Comparison of ENCODE assay signal across 28 cellular contexts in genomic region chr10:106487726-106488125, GRCh38.
"Had no signal": no experiment of that assay in that cellular context is flagged by ENCODE, and none has a peak within 500 bp of the region (broad histone marks: within the 10 kb centered on the region; RNA-seq: fewer than 3 reads in every experiment).

No MANE protein-coding gene starts in this region.

- H3K4me1 ChIP-seq: stomach, suprapubic skin, testis, thyroid gland, tibial artery, tibial nerve, transverse colon, upper lobe of left lung, upper lobe of right lung, uterus, vagina had no signal

- H3K36me3 Mint-ChIP-seq: stimulated activated effector memory CD8-positive, alpha-beta T cell treated with anti-CD3 and anti-CD28 coated beads, Interleukin-12 subunit alpha, Interleukin-12 subunit beta, amount 100 ng/mL, for 72 hours; stimulated activated memory B cell treated with anti-CD40 and anti-IgM and Interleukin-4, amounts not matched to agents 10 μg/mL and 1 μg/mL and 100 μg/mL, for 72 hours; stimulated activated naive B cell treated with anti-CD40 and anti-IgM and Interleukin-4, amounts not matched to agents 10 μg/mL and 1 μg/mL and 100 μg/mL, for 72 hours; type B pancreatic cell had no signal

- H3K4me1 Mint-ChIP-seq: stimulated activated effector memory CD8-positive, alpha-beta T cell treated with anti-CD3 and anti-CD28 coated beads, Interleukin-12 subunit alpha, Interleukin-12 subunit beta, amount 100 ng/mL, for 72 hours; stimulated activated memory B cell treated with anti-CD40 and anti-IgM and Interleukin-4, amounts not matched to agents 10 μg/mL and 1 μg/mL and 100 μg/mL, for 72 hours; stimulated activated naive B cell treated with anti-CD40 and anti-IgM and Interleukin-4, amounts not matched to agents 10 μg/mL and 1 μg/mL and 100 μg/mL, for 72 hours; stimulated activated naive CD8-positive, alpha-beta T cell treated with anti-CD3 and anti-CD28 coated beads, Interleukin-15, amount 100 ng/mL, for 72 hours had no signal

- ATAC-seq: stimulated activated effector memory CD8-positive, alpha-beta T cell treated with anti-CD3 and anti-CD28 coated beads, Interleukin-12 subunit alpha, Interleukin-12 subunit beta, amount 100 ng/mL, for 72 hours; stimulated activated memory B cell treated with anti-CD40 and anti-IgM and Interleukin-4, amounts not matched to agents 10 μg/mL and 1 μg/mL and 100 μg/mL, for 72 hours; stimulated activated naive B cell treated with anti-CD40 and anti-IgM and Interleukin-4, amounts not matched to agents 10 μg/mL and 1 μg/mL and 100 μg/mL, for 72 hours; stimulated activated naive CD8-positive, alpha-beta T cell treated with anti-CD3 and anti-CD28 coated beads, Interleukin-15, amount 100 ng/mL, for 72 hours; stimulated activated naive CD8-positive, alpha-beta T cell treated with anti-CD3 and anti-CD28 coated beads, Interleukin-15, Interleukin-2, amounts not matched to agents 100 U/mL and 50 U/mL, for 24 hours; upper lobe of right lung had no signal

- H3K9me3 Mint-ChIP-seq: type B pancreatic cell had no signal

- H3K4me3 ChIP-seq: stomach, suprapubic skin, testis, thoracic aorta, thyroid gland, tibial artery, tibial nerve, transverse colon, upper lobe of left lung, upper lobe of right lung, uterus, vagina had no signal

- H3K4me3 Mint-ChIP-seq: stimulated activated effector memory CD8-positive, alpha-beta T cell treated with anti-CD3 and anti-CD28 coated beads, Interleukin-12 subunit alpha, Interleukin-12 subunit beta, amount 100 ng/mL, for 72 hours; stimulated activated memory B cell treated with anti-CD40 and anti-IgM and Interleukin-4, amounts not matched to agents 10 μg/mL and 1 μg/mL and 100 μg/mL, for 72 hours; stimulated activated naive B cell treated with anti-CD40 and anti-IgM and Interleukin-4, amounts not matched to agents 10 μg/mL and 1 μg/mL and 100 μg/mL, for 72 hours; stimulated activated naive CD8-positive, alpha-beta T cell treated with anti-CD3 and anti-CD28 coated beads, Interleukin-15, amount 100 ng/mL, for 72 hours; stimulated activated naive CD8-positive, alpha-beta T cell treated with anti-CD3 and anti-CD28 coated beads, Interleukin-15, Interleukin-2, amounts not matched to agents 100 ng/mL and 50 ng/mL, for 24 hours; type B pancreatic cell had no signal

- H3K27me3 ChIP-seq: stomach, suprapubic skin, testis, thyroid gland, tibial artery, tibial nerve, transverse colon, upper lobe of left lung, upper lobe of right lung, uterus, vagina had no signal

- H3K9me3 ChIP-seq: stomach, suprapubic skin, testis, thoracic aorta, thyroid gland, tibial artery, transverse colon, upper lobe of left lung, upper lobe of right lung, uterus, vagina had no signal

- H3K27ac Mint-ChIP-seq: stimulated activated effector memory CD8-positive, alpha-beta T cell treated with anti-CD3 and anti-CD28 coated beads, Interleukin-12 subunit alpha, Interleukin-12 subunit beta, amount 100 ng/mL, for 72 hours; stimulated activated memory B cell treated with anti-CD40 and anti-IgM and Interleukin-4, amounts not matched to agents 10 μg/mL and 1 μg/mL and 100 μg/mL, for 72 hours; stimulated activated naive B cell treated with anti-CD40 and anti-IgM and Interleukin-4, amounts not matched to agents 10 μg/mL and 1 μg/mL and 100 μg/mL, for 72 hours; stimulated activated naive CD8-positive, alpha-beta T cell treated with anti-CD3 and anti-CD28 coated beads, Interleukin-15, amount 100 ng/mL, for 72 hours; stimulated activated naive CD8-positive, alpha-beta T cell treated with anti-CD3 and anti-CD28 coated beads, Interleukin-15, Interleukin-2, amounts not matched to agents 100 ng/mL and 50 ng/mL, for 24 hours; type B pancreatic cell had no signal

- H3K36me3 ChIP-seq: stomach, suprapubic skin, thoracic aorta, thyroid gland, tibial artery, tibial nerve, transverse colon, upper lobe of left lung, upper lobe of right lung, uterus, vagina had no signal

- H3K27ac ChIP-seq: stomach, suprapubic skin, testis, thoracic aorta, thyroid gland, tibial artery, tibial nerve, transverse colon, upper lobe of left lung, upper lobe of right lung, uterus, vagina had no signal

- DNase-seq: stimulated activated CD4-positive, alpha-beta T cell treated with anti-CD3 and anti-CD28 coated beads, Interleukin-2, amount 100 ng/mL, for 48 hours; stimulated activated CD4-positive, alpha-beta T cell treated with anti-CD3 and anti-CD28 coated beads, Interleukin-4, amount 100 ng/mL, for 1 hour; stimulated activated CD4-positive, alpha-beta T cell treated with anti-CD3 and anti-CD28 coated beads, Interleukin-4, amount 100 ng/mL, for 24 hours; stimulated activated CD4-positive, alpha-beta T cell treated with anti-CD3 and anti-CD28 coated beads, Interleukin-4, amount 100 ng/mL, for 4 hours; stimulated activated CD8-positive, alpha-beta memory T cell treated with anti-CD3 and anti-CD28 coated beads, Interleukin-4, amount 100 ng/mL, for 48 hours; stimulated activated naive B cell treated with anti-CD40 and anti-IgM and Interleukin-4, amounts not matched to agents 10 μg/mL and 1 μg/mL and 100 μg/mL, for 72 hours; stimulated activated naive CD4-positive, alpha-beta T cell; stimulated activated naive CD4-positive, alpha-beta T cell treated with Interleukin-2 at 50 U/mL for 16 hours; stimulated activated naive CD8-positive, alpha-beta T cell treated with anti-CD3 and anti-CD28 coated beads, Interleukin-15, amount 100 ng/mL, for 72 hours; stimulated activated naive CD8-positive, alpha-beta T cell treated with anti-CD3 and anti-CD28 coated beads, Interleukin-15, Interleukin-2, amounts not matched to agents 100 U/mL and 50 U/mL, for 24 hours; stomach; substantia nigra; testis; thyroid gland; tibial artery; transverse colon; trophoblast cell; upper lobe of left lung; upper lobe of right lung; uterus had no signal

- H3K27me3 Mint-ChIP-seq: stimulated activated memory B cell treated with anti-CD40 and anti-IgM and Interleukin-4, amounts not matched to agents 10 μg/mL and 1 μg/mL and 100 μg/mL, for 72 hours; stimulated activated naive B cell treated with anti-CD40 and anti-IgM and Interleukin-4, amounts not matched to agents 10 μg/mL and 1 μg/mL and 100 μg/mL, for 72 hours; stimulated activated naive CD8-positive, alpha-beta T cell treated with anti-CD3 and anti-CD28 coated beads, Interleukin-15, amount 100 ng/mL, for 72 hours; stimulated activated naive CD8-positive, alpha-beta T cell treated with anti-CD3 and anti-CD28 coated beads, Interleukin-15, Interleukin-2, amounts not matched to agents 100 ng/mL and 50 ng/mL, for 24 hours had no signal
